In the genomic region with DNA sequence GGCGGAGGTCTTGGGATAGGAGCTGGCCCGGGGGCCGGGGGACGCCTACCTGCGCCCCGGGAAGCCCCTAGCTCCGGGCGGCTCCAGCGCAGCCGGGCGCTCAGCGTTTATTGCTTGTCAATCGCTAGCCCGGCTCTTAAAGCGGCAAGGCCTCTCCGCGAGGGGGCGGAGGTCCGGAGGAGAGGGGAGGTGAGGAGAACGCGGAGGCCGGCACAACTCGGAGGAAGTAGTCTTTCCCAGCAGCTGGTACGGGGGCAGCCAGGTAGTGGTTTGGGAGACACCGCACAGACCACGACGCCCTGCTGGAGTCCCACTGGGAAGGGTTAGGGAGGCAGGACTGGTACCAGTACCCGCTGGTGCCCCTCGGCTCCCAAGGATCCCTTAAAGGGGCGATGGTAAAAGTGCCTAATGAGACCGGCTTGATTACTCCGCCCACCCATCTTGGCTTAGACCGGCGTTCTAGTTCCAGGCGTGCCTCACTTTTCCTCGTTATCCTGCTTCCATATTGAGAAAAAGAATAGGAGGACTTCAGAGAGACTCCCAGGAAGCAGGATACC, we compare ENCODE assay signal across 7 cellular contexts. TPM values are rescaled to one million over a fixed set of nuclear protein-coding genes. Genes with fewer than 3 reads are reported as not detected.
A peak's percentile ranks its signal among the peaks of the same experiment; 100 is the strongest.
DNase-seq lines count a peak whose midpoint lies in the region; ATAC-seq and TF ChIP-seq lines count a peak whose summit lies in the region.

A gene with protein sequence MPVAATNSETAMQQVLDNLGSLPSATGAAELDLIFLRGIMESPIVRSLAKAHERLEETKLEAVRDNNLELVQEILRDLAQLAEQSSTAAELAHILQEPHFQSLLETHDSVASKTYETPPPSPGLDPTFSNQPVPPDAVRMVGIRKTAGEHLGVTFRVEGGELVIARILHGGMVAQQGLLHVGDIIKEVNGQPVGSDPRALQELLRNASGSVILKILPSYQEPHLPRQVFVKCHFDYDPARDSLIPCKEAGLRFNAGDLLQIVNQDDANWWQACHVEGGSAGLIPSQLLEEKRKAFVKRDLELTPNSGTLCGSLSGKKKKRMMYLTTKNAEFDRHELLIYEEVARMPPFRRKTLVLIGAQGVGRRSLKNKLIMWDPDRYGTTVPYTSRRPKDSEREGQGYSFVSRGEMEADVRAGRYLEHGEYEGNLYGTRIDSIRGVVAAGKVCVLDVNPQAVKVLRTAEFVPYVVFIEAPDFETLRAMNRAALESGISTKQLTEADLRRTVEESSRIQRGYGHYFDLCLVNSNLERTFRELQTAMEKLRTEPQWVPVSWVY (minus strand): TSS at position 112 of the 557 bp plus-strand sequence. CDS start 3,076 bp downstream, outside the sequence.

- no peak within 1 kb of the TSS for H3K27ac Mint-ChIP-seq in GM23338
- H3K27ac Mint-ChIP-seq in activated T-cell treated with anti-CD3 and anti-CD28 coated beads, Interleukin-2, amount 50 U/mL, for 24 hours: no peak within 1 kb of the TSS
- peak within 1 kb of the TSS; percentile 50 for H3K27ac Mint-ChIP-seq in mesothelial cell of epicardium

- no peaks in the 10 kb centered on the region; the same call in 1 of the 2 replicates for H4K20me1 ChIP-seq in GM23338 (replicated peaks; ENCODE audit: insufficient read depth)

- TF ChIP-seq CTCF in GM23338 (conservative IDR thresholded peaks at IDR 0.05; ENCODE audit: low read depth in 2 of 2) (no peak), mesothelial cell of epicardium (IDR thresholded peaks at IDR 0.05; ENCODE audit: unreplicated experiment) (no peak)

- ATAC-seq in GM23338 (peak; percentile 58), HG03108 (IDR thresholded peaks at IDR 0.05; ENCODE audit: unreplicated experiment) (no peak)

- DNase-seq in GM23338 (ENCODE audit: low spot score) (peak; percentile 96), NCI-H774 (lab: John Stamatoyannopoulos, UW) (peak; percentile 40), epidermal melanocyte (ENCODE audit: insufficient read length, low spot score) (peak; percentile 84), mesothelial cell of epicardium (ENCODE audit: low spot score in 2 of 2, unreplicated experiment in 2 of 2) (peak; percentile 53 to 80)
- peak; percentile 76 for DNase-seq in activated T-cell treated with anti-CD3 and anti-CD28 coated beads, Interleukin-2, amount 50 U/mL, for 24 hours
- peak; percentile 12 to 43 for DNase-seq in stimulated activated CD8-positive, alpha-beta memory T cell treated with anti-CD3 and anti-CD28 coated beads, Interleukin-7, amount 100 ng/mL, for 4 hours (ENCODE audit: low read depth in 2 of 2)

- no peaks in the 10 kb centered on the region for H3K36me3 Mint-ChIP-seq in GM23338 (ENCODE audit: low read depth)
- H3K36me3 Mint-ChIP-seq in activated T-cell treated with anti-CD3 and anti-CD28 coated beads, Interleukin-2, amount 50 U/mL, for 24 hours (ENCODE audit: low read depth): no peaks in the 10 kb centered on the region
- no peaks in the 10 kb centered on the region for H3K36me3 Mint-ChIP-seq in mesothelial cell of epicardium

- peak within 1 kb of the TSS; percentile 100 for H2AFZ ChIP-seq in GM23338

- H3K27me3 ChIP-seq in GM23338 (ENCODE audit: insufficient read depth): peaks cover 50% of the 10 kb centered on the region

- H3K9me3 Mint-ChIP-seq in GM23338 (no peaks in the 10 kb centered on the region), mesothelial cell of epicardium (no peaks in the 10 kb centered on the region)
- no peaks in the 10 kb centered on the region for H3K9me3 Mint-ChIP-seq in activated T-cell treated with anti-CD3 and anti-CD28 coated beads, Interleukin-2, amount 50 U/mL, for 24 hours

- peaks cover 27% of the 10 kb centered on the region for H3K4me1 ChIP-seq in GM23338 (ENCODE audit: insufficient read depth)

- H3K4me1 Mint-ChIP-seq in GM23338 (peaks cover 22% of the 10 kb centered on the region), mesothelial cell of epicardium (peaks cover 13% of the 10 kb centered on the region)
- H3K4me1 Mint-ChIP-seq in activated T-cell treated with anti-CD3 and anti-CD28 coated beads, Interleukin-2, amount 50 U/mL, for 24 hours (ENCODE audit: low read depth): peaks cover 20% of the 10 kb centered on the region

- peak within 1 kb of the TSS; percentile 99 for H3K4me2 ChIP-seq in GM23338

- no peaks in the 10 kb centered on the region for H3K36me3 ChIP-seq in GM23338 (ENCODE audit: insufficient read depth)

- H3K4me3 ChIP-seq in GM23338: peak within 1 kb of the TSS; percentile 90

- H3F3A ChIP-seq in GM23338 (replicated peaks; ENCODE audit: low read depth): no peaks in the 10 kb centered on the region

- no peak within 1 kb of the TSS for H3K27ac ChIP-seq in GM23338 (ENCODE audit: low read depth)

- H3K79me2 ChIP-seq in GM23338 (replicated peaks; ENCODE audit: insufficient read depth): no peaks in the 10 kb centered on the region

- H3K4me3 Mint-ChIP-seq in GM23338 (peak within 1 kb of the TSS; percentile 72), mesothelial cell of epicardium (peak within 1 kb of the TSS; percentile 71)
- peak within 1 kb of the TSS; percentile 66 for H3K4me3 Mint-ChIP-seq in activated T-cell treated with anti-CD3 and anti-CD28 coated beads, Interleukin-2, amount 50 U/mL, for 24 hours

- H3K9me2 ChIP-seq in GM23338 (ENCODE audit: insufficient read depth): no peaks in the 10 kb centered on the region

- peaks cover 33% of the 10 kb centered on the region for H3K27me3 Mint-ChIP-seq in GM23338 (ENCODE audit: insufficient read depth, low read depth, poor library complexity)
- H3K27me3 Mint-ChIP-seq in activated T-cell treated with anti-CD3 and anti-CD28 coated beads, Interleukin-2, amount 50 U/mL, for 24 hours: peaks cover 28% of the 10 kb centered on the region
- H3K27me3 Mint-ChIP-seq in mesothelial cell of epicardium (ENCODE audit: low read depth): peaks cover 45% of the 10 kb centered on the region

TF ChIP-seq in GM23338, 12 proteins besides CTCF, POLR2A, EP300 and RAD21:
- no peak for TF ChIP-seq EZH2phosphoT487 (IDR thresholded peaks at IDR 0.05; ENCODE audit: unreplicated experiment)
- TF ChIP-seq ZNF331 (CRISPR knock-in tag; IDR thresholded peaks at IDR 0.05; ENCODE audit: low read depth): no peak
- TF ChIP-seq, protein P1, sequence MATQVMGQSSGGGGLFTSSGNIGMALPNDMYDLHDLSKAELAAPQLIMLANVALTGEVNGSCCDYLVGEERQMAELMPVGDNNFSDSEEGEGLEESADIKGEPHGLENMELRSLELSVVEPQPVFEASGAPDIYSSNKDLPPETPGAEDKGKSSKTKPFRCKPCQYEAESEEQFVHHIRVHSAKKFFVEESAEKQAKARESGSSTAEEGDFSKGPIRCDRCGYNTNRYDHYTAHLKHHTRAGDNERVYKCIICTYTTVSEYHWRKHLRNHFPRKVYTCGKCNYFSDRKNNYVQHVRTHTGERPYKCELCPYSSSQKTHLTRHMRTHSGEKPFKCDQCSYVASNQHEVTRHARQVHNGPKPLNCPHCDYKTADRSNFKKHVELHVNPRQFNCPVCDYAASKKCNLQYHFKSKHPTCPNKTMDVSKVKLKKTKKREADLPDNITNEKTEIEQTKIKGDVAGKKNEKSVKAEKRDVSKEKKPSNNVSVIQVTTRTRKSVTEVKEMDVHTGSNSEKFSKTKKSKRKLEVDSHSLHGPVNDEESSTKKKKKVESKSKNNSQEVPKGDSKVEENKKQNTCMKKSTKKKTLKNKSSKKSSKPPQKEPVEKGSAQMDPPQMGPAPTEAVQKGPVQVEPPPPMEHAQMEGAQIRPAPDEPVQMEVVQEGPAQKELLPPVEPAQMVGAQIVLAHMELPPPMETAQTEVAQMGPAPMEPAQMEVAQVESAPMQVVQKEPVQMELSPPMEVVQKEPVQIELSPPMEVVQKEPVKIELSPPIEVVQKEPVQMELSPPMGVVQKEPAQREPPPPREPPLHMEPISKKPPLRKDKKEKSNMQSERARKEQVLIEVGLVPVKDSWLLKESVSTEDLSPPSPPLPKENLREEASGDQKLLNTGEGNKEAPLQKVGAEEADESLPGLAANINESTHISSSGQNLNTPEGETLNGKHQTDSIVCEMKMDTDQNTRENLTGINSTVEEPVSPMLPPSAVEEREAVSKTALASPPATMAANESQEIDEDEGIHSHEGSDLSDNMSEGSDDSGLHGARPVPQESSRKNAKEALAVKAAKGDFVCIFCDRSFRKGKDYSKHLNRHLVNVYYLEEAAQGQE (IDR thresholded peaks at IDR 0.05; ENCODE audit: unreplicated experiment): no peak
- no peak for TF ChIP-seq CREB1 (CRISPR knock-in tag; IDR thresholded peaks at IDR 0.05; ENCODE audit: low read depth)
- no peak for TF ChIP-seq POLR2AphosphoS5 (IDR thresholded peaks at IDR 0.05; ENCODE audit: low read depth)
- TF ChIP-seq STAT1 (IDR thresholded peaks at IDR 0.05; ENCODE audit: unreplicated experiment): no peak
TF ChIP-seq in GM23338: peak in this region for 0.

RNA-seq across cellular contexts. Expression of the gene that starts here (rescaled TPM):
- 20.7 and 21.0 TPM in 2 replicates for total RNA-seq in GM23338 (2014; rRNA removed; shearing (Covaris generic))
- polyA plus RNA-seq in GM23338 (2016; fragmentation: Nextera tagmentation; extraction: Ambion mirVana): 7.2 and 7.8 TPM in 2 replicates
- total RNA-seq in mesothelial cell of epicardium: 11.6 to 14.1 TPM (median 13.0 TPM) in 3 replicates

Comparison
In these comparisons a context has a peak if more than half of its experiments do, and no peak if none do; other contexts are left out.
1. DNase-seq: peak in every context shown above with its lines; median percentile 96 in GM23338; 84 in epidermal melanocyte; 76 in activated T-cell treated with anti-CD3 and anti-CD28 coated beads, Interleukin-2, amount 50 U/mL, for 24 hours; 66 in mesothelial cell of epicardium; 40 in NCI-H774; 28 in stimulated activated CD8-positive, alpha-beta memory T cell treated with anti-CD3 and anti-CD28 coated beads, Interleukin-7, amount 100 ng/mL, for 4 hours.